20 cellular contexts compared by ENCODE assay signal in the genomic region with DNA sequence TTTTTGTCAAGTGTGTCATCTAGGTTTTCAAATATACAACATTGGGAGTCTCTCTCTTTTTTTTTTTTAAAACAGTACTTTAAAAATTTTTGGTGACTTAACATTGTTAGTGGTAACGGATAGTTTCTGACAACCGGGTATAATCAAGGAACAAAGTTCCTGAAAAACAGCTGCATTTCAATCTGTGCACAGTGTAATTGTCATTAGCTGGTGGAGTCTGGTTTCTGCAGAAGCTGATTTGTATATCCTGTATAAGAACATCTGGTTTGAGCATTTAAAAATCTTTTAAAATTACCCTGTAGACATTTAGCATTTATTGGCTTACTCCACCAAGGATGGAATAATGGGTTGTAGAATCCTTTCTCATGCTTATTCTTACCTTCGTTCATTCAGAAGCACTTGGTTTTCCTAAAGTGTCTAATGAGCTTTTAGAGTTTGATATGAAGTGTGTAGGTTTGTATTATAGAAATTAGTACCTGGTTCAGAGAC.
"Had no signal": no experiment of that assay in that cellular context is flagged by ENCODE, and none has a peak within 500 bp of the region (broad histone marks: within the 10 kb centered on the region; RNA-seq: fewer than 3 reads in every experiment).

No MANE protein-coding gene starts in this region.

- H3K4me3 Mint-ChIP-seq: activated naive CD4-positive, alpha-beta T cell treated with anti-CD3 and anti-CD28 coated beads, Interleukin-2, amount 50 U/mL, for 24 hours; activated T-cell treated with anti-CD3 and anti-CD28 coated beads, Interleukin-2, amount 50 U/mL, for 72 hours; T-helper 1 cell treated with Interleukin-12 subunit alpha and Interleukin-12 subunit beta and Interleukin-4 antibody, amounts not matched to agents 30 μg/mL and 1 μg/mL, for 36 hours had no signal

- H3K27me3 ChIP-seq: adrenal gland, sigmoid colon, thyroid gland, uterus had no signal

- H3K27ac Mint-ChIP-seq: T-helper 1 cell treated with Interleukin-12 subunit alpha and Interleukin-12 subunit beta and Interleukin-4 antibody, amounts not matched to agents 30 μg/mL and 1 μg/mL, for 36 hours had no signal

- H3K4me3 ChIP-seq: adrenal gland, sigmoid colon, thyroid gland, uterus had no signal

- FAIRE-seq: bronchial epithelial cell had no signal

- H3K9me3 ChIP-seq: adrenal gland, sigmoid colon, thyroid gland, uterus had no signal

- DNase-seq: activated CD4-positive, alpha-beta T cell treated with anti-CD3 and anti-CD28 coated beads, Interleukin-2, amount 50 U/mL, for 1 hour; activated CD4-positive, CD25-positive, alpha-beta regulatory T cell treated with anti-CD3 and anti-CD28 coated beads, Interleukin-2, amount 50 U/mL, for 72 hours; activated CD8-positive, alpha-beta memory T cell treated with anti-CD3 and anti-CD28 coated beads, Interleukin-2, amount 50 U/mL, for 4 hours; activated effector memory CD4-positive, alpha-beta T cell treated with anti-CD3 and anti-CD28 coated beads, Interleukin-2, amount 50 U/mL, for 16 hours; activated T-cell treated with anti-CD3 and anti-CD28 coated beads, Interleukin-2, amount 50 U/mL, for 72 hours; adrenal gland; effector CD4-positive, alpha-beta T cell; left cardiac atrium; naive thymus-derived CD8-positive, alpha-beta T cell; sigmoid colon; stimulated activated CD4-positive, alpha-beta T cell treated with anti-CD3 and anti-CD28 coated beads, Interleukin-12 subunit alpha, Interleukin-12 subunit beta, amount 100 ng/mL, for 4 hours; stimulated activated CD4-positive, alpha-beta T cell treated with anti-CD3 and anti-CD28 coated beads, Interleukin-1b, Interleukin-23, amount 100 ng/mL, for 48 hours; stimulated activated CD8-positive, alpha-beta memory T cell treated with anti-CD3 and anti-CD28 coated beads, Interleukin-4, amount 100 ng/mL, for 48 hours; stimulated activated naive CD4-positive, alpha-beta T cell; thyroid gland; uterus had no signal

- H3K36me3 ChIP-seq: adrenal gland, sigmoid colon, thyroid gland, uterus had no signal

- H3K27me3 Mint-ChIP-seq: activated naive CD4-positive, alpha-beta T cell treated with anti-CD3 and anti-CD28 coated beads, Interleukin-2, amount 50 U/mL, for 24 hours; naive thymus-derived CD8-positive, alpha-beta T cell had no signal

- H3K9me3 Mint-ChIP-seq: activated naive CD4-positive, alpha-beta T cell treated with anti-CD3 and anti-CD28 coated beads, Interleukin-2, amount 50 U/mL, for 24 hours; activated T-cell treated with anti-CD3 and anti-CD28 coated beads, Interleukin-2, amount 50 U/mL, for 72 hours; naive thymus-derived CD8-positive, alpha-beta T cell; T-helper 1 cell treated with Interleukin-12 subunit alpha and Interleukin-12 subunit beta and Interleukin-4 antibody, amounts not matched to agents 30 μg/mL and 1 μg/mL, for 36 hours had no signal

- H3K27ac ChIP-seq: adrenal gland, sigmoid colon, thyroid gland, uterus had no signal

- ATAC-seq: activated T-cell treated with anti-CD3 and anti-CD28 coated beads, Interleukin-2, amount 50 U/mL, for 72 hours; esophagus mucosa; left cardiac atrium; naive thymus-derived CD8-positive, alpha-beta T cell had no signal
